5 cellular contexts compared by ENCODE assay signal in genomic region chr2:201608021-201608420, GRCh38.
"Had no signal": no experiment of that assay in that cellular context is flagged by ENCODE, and none has a peak within 500 bp of the region (broad histone marks: within the 10 kb centered on the region; RNA-seq: fewer than 3 reads in every experiment).

No MANE protein-coding gene starts in this region.

- H3K4me3 ChIP-seq: GM23338, K562 had no signal

- H2AFZ ChIP-seq: GM23338 had no signal

- DNase-seq: H9, HCEC 1CT, IMR-90 had no signal

- ATAC-seq: GM23338, K562 had no signal

- H3K4me2 ChIP-seq: GM23338 had no signal
